In the genomic region with DNA sequence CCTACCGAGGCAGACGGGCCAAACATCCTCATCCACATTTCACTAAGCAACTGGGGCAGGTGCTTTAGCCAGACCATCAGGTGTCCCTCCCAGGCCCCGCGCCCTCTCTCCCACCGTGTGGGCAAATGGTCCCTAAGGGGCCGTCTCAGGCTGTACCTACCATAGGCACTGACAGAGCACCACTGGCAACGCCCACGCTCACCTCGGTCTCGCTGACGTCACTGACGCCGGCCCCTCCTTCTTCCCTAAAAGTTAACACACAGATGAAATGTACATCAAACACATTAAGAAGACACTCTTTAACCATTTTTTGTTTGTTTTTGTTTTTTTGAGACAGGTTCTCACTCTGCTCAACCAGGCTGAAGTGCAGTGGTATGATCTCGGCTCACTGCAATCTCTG, we compare ENCODE assay signal across 2 cellular contexts.
TF ChIP-seq lines count a peak whose summit lies in the region.

No MANE protein-coding gene starts in this region.

TF ChIP-seq in GM23338, 12 proteins besides CTCF, POLR2A, EP300 and RAD21 (continues in another document):
- TF ChIP-seq JUNB (IDR thresholded peaks at IDR 0.05; ENCODE audit: unreplicated experiment), result no peak
- TF ChIP-seq STAT1 (IDR thresholded peaks at IDR 0.05; ENCODE audit: unreplicated experiment), result no peak
- no peak for TF ChIP-seq EZH2 (IDR thresholded peaks at IDR 0.05; ENCODE audit: low read depth, unreplicated experiment)
- TF ChIP-seq NANOG (IDR thresholded peaks at IDR 0.05; ENCODE audit: borderline replicate concordance), result no peak
- no peak for TF ChIP-seq CREB1 (CRISPR knock-in tag; IDR thresholded peaks at IDR 0.05; ENCODE audit: low read depth)
- no peak for TF ChIP-seq ZNF114 (CRISPR knock-in tag; IDR thresholded peaks at IDR 0.05)
- TF ChIP-seq EZH2phosphoT487 (IDR thresholded peaks at IDR 0.05; ENCODE audit: unreplicated experiment), result no peak
- no peak for TF ChIP-seq POLR2AphosphoS5 (IDR thresholded peaks at IDR 0.05; ENCODE audit: low read depth)
- TF ChIP-seq, protein P1, sequence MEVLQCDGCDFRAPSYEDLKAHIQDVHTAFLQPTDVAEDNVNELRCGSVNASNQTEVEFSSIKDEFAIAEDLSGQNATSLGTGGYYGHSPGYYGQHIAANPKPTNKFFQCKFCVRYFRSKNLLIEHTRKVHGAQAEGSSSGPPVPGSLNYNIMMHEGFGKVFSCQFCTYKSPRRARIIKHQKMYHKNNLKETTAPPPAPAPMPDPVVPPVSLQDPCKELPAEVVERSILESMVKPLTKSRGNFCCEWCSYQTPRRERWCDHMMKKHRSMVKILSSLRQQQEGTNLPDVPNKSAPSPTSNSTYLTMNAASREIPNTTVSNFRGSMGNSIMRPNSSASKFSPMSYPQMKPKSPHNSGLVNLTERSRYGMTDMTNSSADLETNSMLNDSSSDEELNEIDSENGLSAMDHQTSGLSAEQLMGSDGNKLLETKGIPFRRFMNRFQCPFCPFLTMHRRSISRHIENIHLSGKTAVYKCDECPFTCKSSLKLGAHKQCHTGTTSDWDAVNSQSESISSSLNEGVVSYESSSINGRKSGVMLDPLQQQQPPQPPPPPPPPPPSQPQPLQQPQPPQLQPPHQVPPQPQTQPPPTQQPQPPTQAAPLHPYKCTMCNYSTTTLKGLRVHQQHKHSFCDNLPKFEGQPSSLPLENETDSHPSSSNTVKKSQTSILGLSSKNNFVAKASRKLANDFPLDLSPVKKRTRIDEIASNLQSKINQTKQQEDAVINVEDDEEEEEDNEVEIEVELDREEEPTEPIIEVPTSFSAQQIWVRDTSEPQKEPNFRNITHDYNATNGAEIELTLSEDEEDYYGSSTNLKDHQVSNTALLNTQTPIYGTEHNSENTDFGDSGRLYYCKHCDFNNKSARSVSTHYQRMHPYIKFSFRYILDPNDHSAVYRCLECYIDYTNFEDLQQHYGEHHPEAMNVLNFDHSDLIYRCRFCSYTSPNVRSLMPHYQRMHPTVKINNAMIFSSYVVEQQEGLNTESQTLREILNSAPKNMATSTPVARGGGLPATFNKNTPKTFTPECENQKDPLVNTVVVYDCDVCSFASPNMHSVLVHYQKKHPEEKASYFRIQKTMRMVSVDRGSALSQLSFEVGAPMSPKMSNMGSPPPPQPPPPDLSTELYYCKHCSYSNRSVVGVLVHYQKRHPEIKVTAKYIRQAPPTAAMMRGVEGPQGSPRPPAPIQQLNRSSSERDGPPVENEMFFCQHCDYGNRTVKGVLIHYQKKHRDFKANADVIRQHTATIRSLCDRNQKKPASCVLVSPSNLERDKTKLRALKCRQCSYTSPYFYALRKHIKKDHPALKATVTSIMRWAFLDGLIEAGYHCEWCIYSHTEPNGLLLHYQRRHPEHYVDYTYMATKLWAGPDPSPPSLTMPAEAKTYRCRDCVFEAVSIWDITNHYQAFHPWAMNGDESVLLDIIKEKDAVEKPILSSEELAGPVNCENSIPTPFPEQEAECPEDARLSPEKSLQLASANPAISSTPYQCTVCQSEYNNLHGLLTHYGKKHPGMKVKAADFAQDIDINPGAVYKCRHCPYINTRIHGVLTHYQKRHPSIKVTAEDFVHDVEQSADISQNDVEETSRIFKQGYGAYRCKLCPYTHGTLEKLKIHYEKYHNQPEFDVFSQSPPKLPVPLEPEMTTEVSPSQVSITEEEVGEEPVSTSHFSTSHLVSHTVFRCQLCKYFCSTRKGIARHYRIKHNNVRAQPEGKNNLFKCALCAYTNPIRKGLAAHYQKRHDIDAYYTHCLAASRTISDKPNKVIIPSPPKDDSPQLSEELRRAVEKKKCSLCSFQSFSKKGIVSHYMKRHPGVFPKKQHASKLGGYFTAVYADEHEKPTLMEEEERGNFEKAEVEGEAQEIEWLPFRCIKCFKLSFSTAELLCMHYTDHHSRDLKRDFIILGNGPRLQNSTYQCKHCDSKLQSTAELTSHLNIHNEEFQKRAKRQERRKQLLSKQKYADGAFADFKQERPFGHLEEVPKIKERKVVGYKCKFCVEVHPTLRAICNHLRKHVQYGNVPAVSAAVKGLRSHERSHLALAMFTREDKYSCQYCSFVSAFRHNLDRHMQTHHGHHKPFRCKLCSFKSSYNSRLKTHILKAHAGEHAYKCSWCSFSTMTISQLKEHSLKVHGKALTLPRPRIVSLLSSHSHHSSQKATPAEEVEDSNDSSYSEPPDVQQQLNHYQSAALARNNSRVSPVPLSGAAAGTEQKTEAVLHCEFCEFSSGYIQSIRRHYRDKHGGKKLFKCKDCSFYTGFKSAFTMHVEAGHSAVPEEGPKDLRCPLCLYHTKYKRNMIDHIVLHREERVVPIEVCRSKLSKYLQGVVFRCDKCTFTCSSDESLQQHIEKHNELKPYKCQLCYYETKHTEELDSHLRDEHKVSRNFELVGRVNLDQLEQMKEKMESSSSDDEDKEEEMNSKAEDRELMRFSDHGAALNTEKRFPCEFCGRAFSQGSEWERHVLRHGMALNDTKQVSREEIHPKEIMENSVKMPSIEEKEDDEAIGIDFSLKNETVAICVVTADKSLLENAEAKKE (CRISPR knock-in tag; IDR thresholded peaks at IDR 0.05), result no peak
- no peak for TF ChIP-seq ZNF331 (CRISPR knock-in tag; IDR thresholded peaks at IDR 0.05; ENCODE audit: low read depth)
- TF ChIP-seq, protein P2, sequence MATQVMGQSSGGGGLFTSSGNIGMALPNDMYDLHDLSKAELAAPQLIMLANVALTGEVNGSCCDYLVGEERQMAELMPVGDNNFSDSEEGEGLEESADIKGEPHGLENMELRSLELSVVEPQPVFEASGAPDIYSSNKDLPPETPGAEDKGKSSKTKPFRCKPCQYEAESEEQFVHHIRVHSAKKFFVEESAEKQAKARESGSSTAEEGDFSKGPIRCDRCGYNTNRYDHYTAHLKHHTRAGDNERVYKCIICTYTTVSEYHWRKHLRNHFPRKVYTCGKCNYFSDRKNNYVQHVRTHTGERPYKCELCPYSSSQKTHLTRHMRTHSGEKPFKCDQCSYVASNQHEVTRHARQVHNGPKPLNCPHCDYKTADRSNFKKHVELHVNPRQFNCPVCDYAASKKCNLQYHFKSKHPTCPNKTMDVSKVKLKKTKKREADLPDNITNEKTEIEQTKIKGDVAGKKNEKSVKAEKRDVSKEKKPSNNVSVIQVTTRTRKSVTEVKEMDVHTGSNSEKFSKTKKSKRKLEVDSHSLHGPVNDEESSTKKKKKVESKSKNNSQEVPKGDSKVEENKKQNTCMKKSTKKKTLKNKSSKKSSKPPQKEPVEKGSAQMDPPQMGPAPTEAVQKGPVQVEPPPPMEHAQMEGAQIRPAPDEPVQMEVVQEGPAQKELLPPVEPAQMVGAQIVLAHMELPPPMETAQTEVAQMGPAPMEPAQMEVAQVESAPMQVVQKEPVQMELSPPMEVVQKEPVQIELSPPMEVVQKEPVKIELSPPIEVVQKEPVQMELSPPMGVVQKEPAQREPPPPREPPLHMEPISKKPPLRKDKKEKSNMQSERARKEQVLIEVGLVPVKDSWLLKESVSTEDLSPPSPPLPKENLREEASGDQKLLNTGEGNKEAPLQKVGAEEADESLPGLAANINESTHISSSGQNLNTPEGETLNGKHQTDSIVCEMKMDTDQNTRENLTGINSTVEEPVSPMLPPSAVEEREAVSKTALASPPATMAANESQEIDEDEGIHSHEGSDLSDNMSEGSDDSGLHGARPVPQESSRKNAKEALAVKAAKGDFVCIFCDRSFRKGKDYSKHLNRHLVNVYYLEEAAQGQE (IDR thresholded peaks at IDR 0.05; ENCODE audit: unreplicated experiment), result no peak

TF ChIP-seq in K562, 482 proteins besides CTCF, POLR2A, EP300 and RAD21:
- TF ChIP-seq ATF1 (CRISPR knock-in tag; IDR thresholded peaks at IDR 0.05) (no peak), ATF1 (tag; IDR thresholded peaks at IDR 0.05) (peak; percentile 60), MAFK (IDR thresholded peaks at IDR 0.05; ENCODE audit: low read length) (no peak), ATF7 (IDR thresholded peaks at IDR 0.05) (peak; percentile 54; the same call in 1 of the 2 replicates), HNRNPH1 (optimal IDR thresholded peaks at IDR 0.05; ENCODE audit: low read depth, low read length) (no peak), ZNF124 (CRISPR knock-in tag; IDR thresholded peaks at IDR 0.05) (no peak), EGR1 (conservative IDR thresholded peaks at IDR 0.05) (peak; percentile 84), ESRRA (IDR thresholded peaks at IDR 0.05; ENCODE audit: borderline replicate concordance, low read depth) (no peak), ZNF57 (CRISPR knock-in tag; IDR thresholded peaks at IDR 0.05) (no peak), CREM (IDR thresholded peaks at IDR 0.05; ENCODE audit: low read depth) (peak; percentile 65), THRAP3 (IDR thresholded peaks at IDR 0.05; ENCODE audit: borderline replicate concordance) (no peak), ZBED1 (IDR thresholded peaks at IDR 0.05) (no peak), GTF2E2 (tag; IDR thresholded peaks at IDR 0.05) (no peak), IRF2 (CRISPR knock-in tag; IDR thresholded peaks at IDR 0.05) (no peak), SAP30 (IDR thresholded peaks at IDR 0.05; ENCODE audit: borderline replicate concordance, insufficient read depth, low read depth, low read length, poor library complexity, severe bottlenecking) (no peak), HNRNPLL (IDR thresholded peaks at IDR 0.05; ENCODE audit: low read depth, low read length, poor library complexity, severe bottlenecking) (no peak), ZNF707 (CRISPR knock-in tag; conservative IDR thresholded peaks at IDR 0.05) (no peak), SNRNP70 (optimal IDR thresholded peaks at IDR 0.05; ENCODE audit: low read depth, low read length) (no peak), SNIP1 (IDR thresholded peaks at IDR 0.05; ENCODE audit: low read depth) (no peak), HDAC2 (IDR thresholded peaks at IDR 0.05) (no peak)
- TF ChIP-seq, protein P3, sequence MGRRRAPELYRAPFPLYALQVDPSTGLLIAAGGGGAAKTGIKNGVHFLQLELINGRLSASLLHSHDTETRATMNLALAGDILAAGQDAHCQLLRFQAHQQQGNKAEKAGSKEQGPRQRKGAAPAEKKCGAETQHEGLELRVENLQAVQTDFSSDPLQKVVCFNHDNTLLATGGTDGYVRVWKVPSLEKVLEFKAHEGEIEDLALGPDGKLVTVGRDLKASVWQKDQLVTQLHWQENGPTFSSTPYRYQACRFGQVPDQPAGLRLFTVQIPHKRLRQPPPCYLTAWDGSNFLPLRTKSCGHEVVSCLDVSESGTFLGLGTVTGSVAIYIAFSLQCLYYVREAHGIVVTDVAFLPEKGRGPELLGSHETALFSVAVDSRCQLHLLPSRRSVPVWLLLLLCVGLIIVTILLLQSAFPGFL (CRISPR knock-in tag; IDR thresholded peaks at IDR 0.05), result no peak
- TF ChIP-seq, protein P4, sequence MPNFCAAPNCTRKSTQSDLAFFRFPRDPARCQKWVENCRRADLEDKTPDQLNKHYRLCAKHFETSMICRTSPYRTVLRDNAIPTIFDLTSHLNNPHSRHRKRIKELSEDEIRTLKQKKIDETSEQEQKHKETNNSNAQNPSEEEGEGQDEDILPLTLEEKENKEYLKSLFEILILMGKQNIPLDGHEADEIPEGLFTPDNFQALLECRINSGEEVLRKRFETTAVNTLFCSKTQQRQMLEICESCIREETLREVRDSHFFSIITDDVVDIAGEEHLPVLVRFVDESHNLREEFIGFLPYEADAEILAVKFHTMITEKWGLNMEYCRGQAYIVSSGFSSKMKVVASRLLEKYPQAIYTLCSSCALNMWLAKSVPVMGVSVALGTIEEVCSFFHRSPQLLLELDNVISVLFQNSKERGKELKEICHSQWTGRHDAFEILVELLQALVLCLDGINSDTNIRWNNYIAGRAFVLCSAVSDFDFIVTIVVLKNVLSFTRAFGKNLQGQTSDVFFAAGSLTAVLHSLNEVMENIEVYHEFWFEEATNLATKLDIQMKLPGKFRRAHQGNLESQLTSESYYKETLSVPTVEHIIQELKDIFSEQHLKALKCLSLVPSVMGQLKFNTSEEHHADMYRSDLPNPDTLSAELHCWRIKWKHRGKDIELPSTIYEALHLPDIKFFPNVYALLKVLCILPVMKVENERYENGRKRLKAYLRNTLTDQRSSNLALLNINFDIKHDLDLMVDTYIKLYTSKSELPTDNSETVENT (CRISPR knock-in tag; IDR thresholded peaks at IDR 0.05), result no peak
- TF ChIP-seq, protein P5, sequence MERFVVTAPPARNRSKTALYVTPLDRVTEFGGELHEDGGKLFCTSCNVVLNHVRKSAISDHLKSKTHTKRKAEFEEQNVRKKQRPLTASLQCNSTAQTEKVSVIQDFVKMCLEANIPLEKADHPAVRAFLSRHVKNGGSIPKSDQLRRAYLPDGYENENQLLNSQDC (CRISPR knock-in tag; IDR thresholded peaks at IDR 0.05), result no peak
- TF ChIP-seq, protein P6, sequence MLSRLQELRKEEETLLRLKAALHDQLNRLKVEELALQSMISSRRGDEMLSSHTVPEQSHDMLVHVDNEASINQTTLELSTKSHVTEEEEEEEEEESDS (CRISPR knock-in tag; IDR thresholded peaks at IDR 0.05), result no peak
- TF ChIP-seq, protein P7, sequence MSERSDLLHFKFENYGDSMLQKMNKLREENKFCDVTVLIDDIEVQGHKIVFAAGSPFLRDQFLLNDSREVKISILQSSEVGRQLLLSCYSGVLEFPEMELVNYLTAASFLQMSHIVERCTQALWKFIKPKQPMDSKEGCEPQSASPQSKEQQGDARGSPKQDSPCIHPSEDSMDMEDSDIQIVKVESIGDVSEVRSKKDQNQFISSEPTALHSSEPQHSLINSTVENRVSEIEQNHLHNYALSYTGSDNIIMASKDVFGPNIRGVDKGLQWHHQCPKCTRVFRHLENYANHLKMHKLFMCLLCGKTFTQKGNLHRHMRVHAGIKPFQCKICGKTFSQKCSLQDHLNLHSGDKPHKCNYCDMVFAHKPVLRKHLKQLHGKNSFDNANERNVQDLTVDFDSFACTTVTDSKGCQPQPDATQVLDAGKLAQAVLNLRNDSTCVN (CRISPR knock-in tag; IDR thresholded peaks at IDR 0.05), result no peak
- TF ChIP-seq, protein P8, sequence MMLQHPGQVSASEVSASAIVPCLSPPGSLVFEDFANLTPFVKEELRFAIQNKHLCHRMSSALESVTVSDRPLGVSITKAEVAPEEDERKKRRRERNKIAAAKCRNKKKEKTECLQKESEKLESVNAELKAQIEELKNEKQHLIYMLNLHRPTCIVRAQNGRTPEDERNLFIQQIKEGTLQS (IDR thresholded peaks at IDR 0.05), result peak; percentile 42
- TF ChIP-seq, protein P8 (CRISPR knock-in tag; conservative IDR thresholded peaks at IDR 0.05), result no peak
- TF ChIP-seq, protein P9, sequence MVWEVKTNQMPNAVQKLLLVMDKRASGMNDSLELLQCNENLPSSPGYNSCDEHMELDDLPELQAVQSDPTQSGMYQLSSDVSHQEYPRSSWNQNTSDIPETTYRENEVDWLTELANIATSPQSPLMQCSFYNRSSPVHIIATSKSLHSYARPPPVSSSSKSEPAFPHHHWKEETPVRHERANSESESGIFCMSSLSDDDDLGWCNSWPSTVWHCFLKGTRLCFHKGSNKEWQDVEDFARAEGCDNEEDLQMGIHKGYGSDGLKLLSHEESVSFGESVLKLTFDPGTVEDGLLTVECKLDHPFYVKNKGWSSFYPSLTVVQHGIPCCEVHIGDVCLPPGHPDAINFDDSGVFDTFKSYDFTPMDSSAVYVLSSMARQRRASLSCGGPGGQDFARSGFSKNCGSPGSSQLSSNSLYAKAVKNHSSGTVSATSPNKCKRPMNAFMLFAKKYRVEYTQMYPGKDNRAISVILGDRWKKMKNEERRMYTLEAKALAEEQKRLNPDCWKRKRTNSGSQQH (CRISPR knock-in tag; IDR thresholded peaks at IDR 0.05), result no peak
TF ChIP-seq in K562: peak in this region for 5.
